Comparison of ENCODE assay signal across 16 cellular contexts in the genomic region with DNA sequence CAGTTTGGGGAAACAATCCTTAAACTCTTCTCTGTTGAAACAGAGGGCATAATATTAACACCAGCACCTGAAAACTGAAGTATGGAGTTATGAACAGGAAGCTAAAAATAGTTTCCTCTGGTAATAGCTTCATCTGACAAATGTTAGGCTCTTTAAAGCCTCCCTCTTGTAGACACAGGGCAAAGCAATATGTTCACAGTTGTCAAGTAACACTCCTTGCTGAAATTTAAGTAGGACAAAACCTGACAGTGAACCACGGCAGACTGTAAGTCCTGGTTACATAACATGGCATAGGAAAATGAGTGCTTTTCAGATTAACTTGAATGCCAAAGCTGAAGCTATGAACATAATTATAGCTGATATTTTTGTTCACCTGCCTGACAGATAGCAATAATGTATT.
DNase-seq lines count a peak whose midpoint lies in the region; ATAC-seq lines count a peak whose summit lies in the region.
"Had no signal": no experiment of that assay in that cellular context is flagged by ENCODE, and none has a peak within 500 bp of the region (broad histone marks: within the 10 kb centered on the region; RNA-seq: fewer than 3 reads in every experiment).

No MANE protein-coding gene starts in this region.

- no peak overlapping the region for H3K4me3 Mint-ChIP-seq in activated T-cell treated with anti-CD3 and anti-CD28 coated beads, Interleukin-2, amount 50 U/mL, for 72 hours
- no peak overlapping the region for H3K4me3 Mint-ChIP-seq in activated T-helper 2 cell treated with anti-CD3 and anti-CD28 coated beads, Interferon-gamma antibody, Interleukin-2, Interleukin-4, amounts not matched to agents 10 μg/mL and 5 μg/mL and 100 μg/mL, durations not matched to agents 14 hours and 24 hours and 36 hours (ENCODE audit: low read depth)
- H3K4me3 Mint-ChIP-seq: CD14-positive monocyte had no signal

- intact Hi-C loops in left ventricle myocardium superior (cut with micrococcal nuclease): no loop called here
- intact Hi-C loops in activated T-helper 2 cell treated with anti-CD3 and anti-CD28 coated beads, Interferon-gamma antibody, Interleukin-2, Interleukin-4, amounts not matched to agents 10 μg/mL and 5 μg/mL and 100 μg/mL, durations not matched to agents 14 hours and 24 hours and 36 hours (cut with micrococcal nuclease): no loop called here

- DNase-seq in cerebellar cortex (ENCODE audit: low spot score) (peak; percentile 10), left ventricle myocardium superior (no peak), myocyte (ENCODE audit: low read depth) (peak; percentile 6), SHP77 treated with DMSO at 0.1 percent for 48 hours (lab: John Stamatoyannopoulos, UW) (no peak)
- DNase-seq in activated T-cell treated with anti-CD3 and anti-CD28 coated beads, Interleukin-2, amount 50 U/mL, for 72 hours: no peak
- no peak for DNase-seq in activated T-helper 2 cell treated with anti-CD3 and anti-CD28 coated beads, Interferon-gamma antibody, Interleukin-2, Interleukin-4, amounts not matched to agents 10 μg/mL and 5 μg/mL and 100 μg/mL, durations not matched to agents 14 hours and 24 hours and 36 hours (ENCODE audit: low spot score)
- DNase-seq: DND-41, IMR-90, MG63, NCI-H1048, NCI-H1436 treated with DMSO at 0.1 percent for 48 hours, NCI-H2029, NCI-H510A treated with DMSO at 0.1 percent for 48 hours, NCI-H774 had no signal

- H3K9me3 Mint-ChIP-seq in activated T-cell treated with anti-CD3 and anti-CD28 coated beads, Interleukin-2, amount 50 U/mL, for 72 hours: no peaks in the 10 kb centered on the region
- H3K9me3 Mint-ChIP-seq in activated T-helper 2 cell treated with anti-CD3 and anti-CD28 coated beads, Interferon-gamma antibody, Interleukin-2, Interleukin-4, amounts not matched to agents 10 μg/mL and 5 μg/mL and 100 μg/mL, durations not matched to agents 14 hours and 24 hours and 36 hours: no peaks in the 10 kb centered on the region

- no peaks in the 10 kb centered on the region for H3K4me1 Mint-ChIP-seq in activated T-cell treated with anti-CD3 and anti-CD28 coated beads, Interleukin-2, amount 50 U/mL, for 72 hours (ENCODE audit: low read depth)
- no peaks in the 10 kb centered on the region for H3K4me1 Mint-ChIP-seq in activated T-helper 2 cell treated with anti-CD3 and anti-CD28 coated beads, Interferon-gamma antibody, Interleukin-2, Interleukin-4, amounts not matched to agents 10 μg/mL and 5 μg/mL and 100 μg/mL, durations not matched to agents 14 hours and 24 hours and 36 hours (ENCODE audit: low read depth)
- H3K4me1 Mint-ChIP-seq: CD14-positive monocyte had no signal

- H3K27ac Mint-ChIP-seq in activated T-cell treated with anti-CD3 and anti-CD28 coated beads, Interleukin-2, amount 50 U/mL, for 72 hours: no peak overlapping the region
- no peak overlapping the region for H3K27ac Mint-ChIP-seq in activated T-helper 2 cell treated with anti-CD3 and anti-CD28 coated beads, Interferon-gamma antibody, Interleukin-2, Interleukin-4, amounts not matched to agents 10 μg/mL and 5 μg/mL and 100 μg/mL, durations not matched to agents 14 hours and 24 hours and 36 hours
- H3K27ac Mint-ChIP-seq: CD14-positive monocyte had no signal

- peaks cover 8% of the 10 kb centered on the region for H3K27me3 Mint-ChIP-seq in activated T-cell treated with anti-CD3 and anti-CD28 coated beads, Interleukin-2, amount 50 U/mL, for 72 hours (ENCODE audit: low read depth)
- H3K27me3 Mint-ChIP-seq in activated T-helper 2 cell treated with anti-CD3 and anti-CD28 coated beads, Interferon-gamma antibody, Interleukin-2, Interleukin-4, amounts not matched to agents 10 μg/mL and 5 μg/mL and 100 μg/mL, durations not matched to agents 14 hours and 24 hours and 36 hours (ENCODE audit: low read depth): no peaks in the 10 kb centered on the region

- ATAC-seq in left ventricle myocardium superior (peak; percentile 80), GM19328 (IDR thresholded peaks at IDR 0.05; ENCODE audit: unreplicated experiment) (no peak)
- ATAC-seq in activated T-cell treated with anti-CD3 and anti-CD28 coated beads, Interleukin-2, amount 50 U/mL, for 72 hours (replicated peaks in 1 of 2): no peak

- H3K36me3 Mint-ChIP-seq in activated T-cell treated with anti-CD3 and anti-CD28 coated beads, Interleukin-2, amount 50 U/mL, for 72 hours (ENCODE audit: insufficient read depth in 2 of 2): no peaks in the 10 kb centered on the region
- no peaks in the 10 kb centered on the region for H3K36me3 Mint-ChIP-seq in activated T-helper 2 cell treated with anti-CD3 and anti-CD28 coated beads, Interferon-gamma antibody, Interleukin-2, Interleukin-4, amounts not matched to agents 10 μg/mL and 5 μg/mL and 100 μg/mL, durations not matched to agents 14 hours and 24 hours and 36 hours (ENCODE audit: low read depth)
- H3K36me3 Mint-ChIP-seq: CD14-positive monocyte had no signal

Comparison
In these comparisons a context has a peak if more than half of its experiments do, and no peak if none do; other contexts are left out.
1. DNase-seq: peak in cerebellar cortex (single experiment) and myocyte (single experiment); none in left ventricle myocardium superior (single experiment), activated T-cell treated with anti-CD3 and anti-CD28 coated beads, Interleukin-2, amount 50 U/mL, for 72 hours (0 of 2), activated T-helper 2 cell treated with anti-CD3 and anti-CD28 coated beads, Interferon-gamma antibody, Interleukin-2, Interleukin-4, amounts not matched to agents 10 μg/mL and 5 μg/mL and 100 μg/mL, durations not matched to agents 14 hours and 24 hours and 36 hours (single experiment) and SHP77 treated with DMSO at 0.1 percent for 48 hours (single experiment).